2 cellular contexts compared by ENCODE assay signal in the genomic region with DNA sequence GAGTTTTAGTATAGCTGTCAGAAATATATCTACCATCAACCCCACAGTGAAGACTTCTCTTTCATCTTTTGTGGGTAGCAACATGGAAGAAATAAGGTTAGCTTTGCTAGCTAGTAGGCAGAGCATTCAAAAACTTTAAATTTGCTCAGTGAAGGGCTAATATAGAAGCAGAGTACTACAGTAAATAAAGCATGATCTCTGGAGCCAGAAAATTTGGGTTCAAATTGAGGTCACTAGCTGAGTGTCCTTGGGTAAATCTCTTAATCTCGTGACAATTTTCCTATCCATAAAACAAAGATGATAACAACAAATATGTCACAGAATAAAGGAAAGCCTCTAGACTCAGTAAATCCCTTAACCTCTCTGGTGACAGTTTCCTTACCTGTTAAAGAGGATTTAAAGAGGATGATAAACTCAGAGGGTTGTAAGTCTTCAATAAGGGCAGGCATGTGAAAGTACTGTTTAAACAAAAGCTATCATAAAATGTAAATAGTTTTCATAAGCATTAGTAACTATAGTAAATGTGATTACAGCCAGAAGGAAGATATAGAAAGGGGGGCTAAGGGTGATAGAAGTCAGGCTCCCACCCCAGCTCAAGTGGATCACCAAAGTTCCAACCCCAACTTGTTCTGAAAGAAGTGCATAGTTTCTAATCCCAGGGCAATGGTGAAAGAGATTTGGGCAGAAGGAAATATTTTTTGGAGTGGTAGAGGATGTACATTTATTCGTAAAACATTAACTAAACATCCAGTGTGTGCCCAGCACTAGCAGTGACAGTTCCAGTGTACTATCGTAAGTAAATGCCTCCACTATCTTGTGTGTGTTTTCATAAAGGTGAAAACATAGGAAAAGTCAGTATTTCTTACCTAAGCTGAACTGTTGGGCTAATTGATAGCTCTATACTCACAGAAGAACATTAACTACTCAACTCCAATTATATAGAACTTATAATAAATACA.
TF ChIP-seq lines count a peak whose summit lies in the region.

No MANE protein-coding gene starts in this region.

TF ChIP-seq in A549, 52 proteins besides CTCF, POLR2A, EP300 and RAD21:
- no peak for TF ChIP-seq BCL3 (IDR thresholded peaks at IDR 0.05)
- TF ChIP-seq MYC (IDR thresholded peaks at IDR 0.05; ENCODE audit: borderline replicate concordance, low read length): no peak

TF ChIP-seq in K562, 482 proteins besides CTCF, POLR2A, EP300 and RAD21:
- no peak for TF ChIP-seq OTX1 (CRISPR knock-in tag; IDR thresholded peaks at IDR 0.05)
- no peak for TF ChIP-seq RBM25 (IDR thresholded peaks at IDR 0.05; ENCODE audit: low read depth, low read length, severe bottlenecking)
- TF ChIP-seq FOXM1 (IDR thresholded peaks at IDR 0.05; ENCODE audit: low read depth): no peak
- no peak for TF ChIP-seq FOXM1 (CRISPR knock-in tag; IDR thresholded peaks at IDR 0.05; ENCODE audit: low read depth)
- TF ChIP-seq TEAD1 (CRISPR knock-in tag; IDR thresholded peaks at IDR 0.05): no peak
- TF ChIP-seq MCM7 (IDR thresholded peaks at IDR 0.05): no peak
- no peak for TF ChIP-seq DLX4 (CRISPR knock-in tag; IDR thresholded peaks at IDR 0.05)
- no peak for TF ChIP-seq FOXO4 (CRISPR knock-in tag; IDR thresholded peaks at IDR 0.05)
- TF ChIP-seq ZSCAN29 (IDR thresholded peaks at IDR 0.05): no peak
- TF ChIP-seq CTCFL (IDR thresholded peaks at IDR 0.05; ENCODE audit: borderline replicate concordance, insufficient read depth, low read depth, low read length, poor library complexity, severe bottlenecking): no peak
- TF ChIP-seq TAF9B (IDR thresholded peaks at IDR 0.05; ENCODE audit: partially characterized antibody): no peak
TF ChIP-seq in K562: peak in this region for 0.
